9 cellular contexts compared by ENCODE assay signal in genomic region chr1:172588296-172589291, GRCh38. TPM values are rescaled to one million over a fixed set of nuclear protein-coding genes. Genes with fewer than 3 reads are reported as not detected.
DNase-seq lines count a peak whose midpoint lies in the region; ATAC-seq and TF ChIP-seq lines count a peak whose summit lies in the region.
"Had no signal": no experiment of that assay in that cellular context is flagged by ENCODE, and none has a peak within 500 bp of the region (broad histone marks: within the 10 kb centered on the region; RNA-seq: fewer than 3 reads in every experiment).

No MANE protein-coding gene starts in this region.

- CTCF ChIA-PET in activated CD8-positive, alpha-beta memory T cell treated with anti-CD3 and anti-CD28 coated beads, Interleukin-2, amount 10 ng/mL, durations not matched to agents 7 days and 5 days (lab: Charles Lee) = interaction anchor here (1.4 to 1.5 kb wide), 3 partner anchors 10 to 56 kb away, joined by 3 to 5 read pairs (median 3); no protein-coding TSS in a partner anchor

- H3K4me1 ChIP-seq in SJSA1 (replicated peaks) (peaks cover 26% of the 10 kb centered on the region), spleen (peaks cover 0 to 6% (median 0%) of the 10 kb centered on the region in 6 donors)

- H3K9me3 Mint-ChIP-seq in activated CD8-positive, alpha-beta memory T cell treated with anti-CD3 and anti-CD28 coated beads, Interleukin-2, amount 10 ng/mL, durations not matched to agents 7 days and 5 days (ENCODE audit: low read depth) = peaks cover 2% of the 10 kb centered on the region
- H3K9me3 Mint-ChIP-seq in stimulated activated naive B cell treated with anti-CD40 and anti-IgM and Interleukin-4, amounts not matched to agents 10 μg/mL and 1 μg/mL and 100 μg/mL, for 72 hours = peaks cover 0 to 1% of the 10 kb centered on the region in 2 donors

- H3K27ac ChIP-seq in SJSA1 (peak overlapping the region; percentile 69), spleen (peak overlapping the region in 3 of 8 donors; percentile 15 to 28 (median 28))
- H3K27ac ChIP-seq: VCaP had no signal

- peak; percentile 59 for DNase-seq in activated CD8-positive, alpha-beta memory T cell treated with anti-CD3 and anti-CD28 coated beads, Interleukin-2, amount 10 ng/mL, durations not matched to agents 7 days and 5 days
- DNase-seq in activated CD8-positive, alpha-beta memory T cell treated with anti-CD3 and anti-CD28 coated beads for 24 hours = no peak
- DNase-seq in SJSA1 (ENCODE audit: low read depth in 1 of 2, low spot score in 2 of 2) (peak; percentile 73 to 79), epidermal melanocyte (ENCODE audit: insufficient read length, low spot score) (peak; percentile 31), COR-L47 (lab: John Stamatoyannopoulos, UW) (no peak), spleen (no peak)
- DNase-seq in stimulated activated naive B cell treated with anti-CD40 and anti-IgM and Interleukin-4, amounts not matched to agents 10 μg/mL and 1 μg/mL and 100 μg/mL, for 72 hours = no peak

- H3K27me3 Mint-ChIP-seq in activated CD8-positive, alpha-beta memory T cell treated with anti-CD3 and anti-CD28 coated beads, Interleukin-2, amount 10 ng/mL, durations not matched to agents 7 days and 5 days = no peaks in the 10 kb centered on the region
- no peaks in the 10 kb centered on the region for H3K27me3 Mint-ChIP-seq in stimulated activated naive B cell treated with anti-CD40 and anti-IgM and Interleukin-4, amounts not matched to agents 10 μg/mL and 1 μg/mL and 100 μg/mL, for 72 hours

- TF ChIP-seq POLR2A in spleen (IDR thresholded peaks at IDR 0.05) = no peak

- H3K36me3 ChIP-seq in SJSA1 (peaks cover 37% of the 10 kb centered on the region), spleen (peaks cover 0 to 85% (median 34%) of the 10 kb centered on the region in 6 donors)

- peaks cover 54% of the 10 kb centered on the region for H3K36me3 Mint-ChIP-seq in activated CD8-positive, alpha-beta memory T cell treated with anti-CD3 and anti-CD28 coated beads, Interleukin-2, amount 10 ng/mL, durations not matched to agents 7 days and 5 days
- H3K36me3 Mint-ChIP-seq in stimulated activated naive B cell treated with anti-CD40 and anti-IgM and Interleukin-4, amounts not matched to agents 10 μg/mL and 1 μg/mL and 100 μg/mL, for 72 hours = peaks cover 23 to 44% of the 10 kb centered on the region in 2 donors

- intact Hi-C loops in spleen (cut with DNase I; ENCODE audit: low total_unique reads) = no loop called here

- H3K4me1 Mint-ChIP-seq in activated CD8-positive, alpha-beta memory T cell treated with anti-CD3 and anti-CD28 coated beads, Interleukin-2, amount 10 ng/mL, durations not matched to agents 7 days and 5 days = peaks cover 29% of the 10 kb centered on the region
- H3K4me1 Mint-ChIP-seq in stimulated activated naive B cell treated with anti-CD40 and anti-IgM and Interleukin-4, amounts not matched to agents 10 μg/mL and 1 μg/mL and 100 μg/mL, for 72 hours = peaks cover 5 to 10% of the 10 kb centered on the region in 2 donors

- TF ChIP-seq CTCF in spleen (IDR thresholded peaks at IDR 0.05 in 8 of 11, conservative IDR thresholded peaks at IDR 0.05 in 3 of 11) = no peak

- H3K4me3 ChIP-seq in SJSA1 = no peak overlapping the region
- no peak overlapping the region for H3K4me3 ChIP-seq in spleen

- H3K27me3 ChIP-seq in SJSA1 (replicated peaks) = no peaks in the 10 kb centered on the region
- H3K27me3 ChIP-seq in spleen (replicated peaks in 1 of 7) = no peaks in the 10 kb centered on the region

- H3K27ac Mint-ChIP-seq in activated CD8-positive, alpha-beta memory T cell treated with anti-CD3 and anti-CD28 coated beads, Interleukin-2, amount 10 ng/mL, durations not matched to agents 7 days and 5 days = peak overlapping the region; percentile 79
- no peak overlapping the region for H3K27ac Mint-ChIP-seq in stimulated activated naive B cell treated with anti-CD40 and anti-IgM and Interleukin-4, amounts not matched to agents 10 μg/mL and 1 μg/mL and 100 μg/mL, for 72 hours

- peak; percentile 84 for ATAC-seq in activated CD8-positive, alpha-beta memory T cell treated with anti-CD3 and anti-CD28 coated beads, Interleukin-2, amount 10 ng/mL, durations not matched to agents 7 days and 5 days
- peak; percentile 16 to 22 for ATAC-seq in stimulated activated naive B cell treated with anti-CD40 and anti-IgM and Interleukin-4, amounts not matched to agents 10 μg/mL and 1 μg/mL and 100 μg/mL, for 72 hours (replicated peaks)
- ATAC-seq in HG02678 (IDR thresholded peaks at IDR 0.05; ENCODE audit: unreplicated experiment) = no peak

- peak overlapping the region; percentile 17 for H3K4me3 Mint-ChIP-seq in activated CD8-positive, alpha-beta memory T cell treated with anti-CD3 and anti-CD28 coated beads, Interleukin-2, amount 10 ng/mL, durations not matched to agents 7 days and 5 days
- no peak overlapping the region for H3K4me3 Mint-ChIP-seq in stimulated activated naive B cell treated with anti-CD40 and anti-IgM and Interleukin-4, amounts not matched to agents 10 μg/mL and 1 μg/mL and 100 μg/mL, for 72 hours

- H3K9me3 ChIP-seq in SJSA1 (replicated peaks) = no peaks in the 10 kb centered on the region
- H3K9me3 ChIP-seq in spleen = no peaks in the 10 kb centered on the region

- 69 to 83% (median 76%) methylated on average over 7 of the region's 7 CpGs for WGBS in spleen, 5 donors

RNA-seq across cellular contexts. Expression of gene SUCO, which starts 55.6 kb away (rescaled TPM):
- 10 to 100 TPM; 28.9 to 32.8 TPM for total RNA-seq in activated CD8-positive, alpha-beta memory T cell treated with anti-CD3 and anti-CD28 coated beads, Interleukin-2, amount 10 ng/mL, durations not matched to agents 7 days and 5 days
- 24.1 and 26.1 TPM in 2 replicates for total RNA-seq in SJSA1 (2014; rRNA removed; shearing (Covaris generic))
- 10 to 100 TPM; 36.0 to 59.5 (median 43.9) TPM for total RNA-seq in spleen
- 10 to 100 TPM in 1 of 3 donors, 1 to 10 TPM in 2; 7.9 to 11.6 (median 9.1) TPM for polyA plus RNA-seq in spleen

Comparison
In these comparisons a context has a peak if more than half of its experiments do, and no peak if none do; other contexts are left out.
1. DNase-seq: peak in activated CD8-positive, alpha-beta memory T cell treated with anti-CD3 and anti-CD28 coated beads, Interleukin-2, amount 10 ng/mL, durations not matched to agents 7 days and 5 days (single experiment), SJSA1 (2 of 2) and epidermal melanocyte (single experiment); none in activated CD8-positive, alpha-beta memory T cell treated with anti-CD3 and anti-CD28 coated beads for 24 hours (single experiment), stimulated activated naive B cell treated with anti-CD40 and anti-IgM and Interleukin-4, amounts not matched to agents 10 μg/mL and 1 μg/mL and 100 μg/mL, for 72 hours (single experiment), COR-L47 (single experiment) and spleen (single experiment).